13 cellular contexts compared by ENCODE assay signal in the genomic region with DNA sequence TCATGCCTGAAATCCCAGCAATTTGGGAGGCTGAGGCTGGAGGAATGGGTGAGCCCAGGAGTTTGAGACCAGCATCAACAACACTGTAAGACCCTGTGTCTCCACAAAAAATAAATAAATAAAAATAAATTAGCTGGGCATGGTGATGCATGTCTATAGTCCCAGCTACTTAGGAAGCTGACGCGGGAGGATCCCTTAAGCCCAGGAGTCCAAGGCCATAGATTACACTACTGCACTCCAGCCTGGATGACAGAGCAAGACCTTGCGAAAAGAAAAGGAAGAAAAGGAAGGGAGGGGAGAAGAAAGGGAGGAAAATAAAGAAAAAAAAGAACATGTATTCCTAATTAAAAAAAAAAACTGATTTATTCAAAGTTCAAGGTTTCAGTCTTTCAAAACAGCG.
A peak's percentile ranks its signal among the peaks of the same experiment; 100 is the strongest.
DNase-seq lines count a peak whose midpoint lies in the region; TF ChIP-seq lines count a peak whose summit lies in the region.
"Had no signal": no experiment of that assay in that cellular context is flagged by ENCODE, and none has a peak within 500 bp of the region (broad histone marks: within the 10 kb centered on the region; RNA-seq: fewer than 3 reads in every experiment).

No MANE protein-coding gene starts in this region.

- no peak overlapping the region for H3K4me3 ChIP-seq in vagina
- H3K4me3 ChIP-seq: A549 had no signal

- H3K79me1 ChIP-seq in H9 (ENCODE audit: insufficient read depth, low read depth, low read length, poor library complexity, severe bottlenecking) = no peaks in the 10 kb centered on the region

- H3K36me3 Mint-ChIP-seq in H9 (ENCODE audit: insufficient read depth in 1 of 3, low read depth in 3 of 3) (peaks cover 4 to 26% (median 17%) of the 10 kb centered on the region in 3 experiments; a peak in 6 of 7 replicates), nephron progenitor cell (ENCODE audit: low read depth) (peaks cover 61% of the 10 kb centered on the region)

- no peaks in the 10 kb centered on the region for H3K9me3 ChIP-seq in H9 (ENCODE audit: control insufficient read depth, low read depth, low read length)
- no peaks in the 10 kb centered on the region for H3K9me3 ChIP-seq in vagina
- H3K9me3 ChIP-seq: A549, BE2C, Caco-2 had no signal

- no peak overlapping the region for H2BK15ac ChIP-seq in H9 (ENCODE audit: low read depth, low read length)

- peaks cover 0 to 13% of the 10 kb centered on the region in 2 donors for H3K36me3 ChIP-seq in vagina

- no peak overlapping the region for H2BK120ac ChIP-seq in H9 (ENCODE audit: low read depth, low read length, poor library complexity, severe bottlenecking)

- no peak overlapping the region for H2BK20ac ChIP-seq in H9 (ENCODE audit: low read depth, low read length, poor library complexity, severe bottlenecking)

- no peak overlapping the region for H3K18ac ChIP-seq in H9 (ENCODE audit: insufficient read length, low read depth, low read length)

- H4K5ac ChIP-seq in H9 (ENCODE audit: insufficient read length, low read depth, low read length) = no peak overlapping the region

- H3K27me3 Mint-ChIP-seq in H9 (ENCODE audit: low read depth) (no peaks in the 10 kb centered on the region), nephron progenitor cell (ENCODE audit: low read depth, poor library complexity) (no peaks in the 10 kb centered on the region)

- H3T11ph ChIP-seq in H9 (ENCODE audit: low read length) = no peak overlapping the region

- H3K27ac ChIP-seq in H9 (ENCODE audit: insufficient read length, low read depth, low read length) (no peak overlapping the region), vagina (no peak overlapping the region)
- H3K27ac ChIP-seq: A549, C4-2B had no signal

- no peak overlapping the region for H3K23ac ChIP-seq in H9 (ENCODE audit: insufficient read length, low read depth, low read length)

- TF ChIP-seq CTCF in H9 (conservative IDR thresholded peaks at IDR 0.05) (no peak), nephron progenitor cell (IDR thresholded peaks at IDR 0.05) (no peak), vagina (IDR thresholded peaks at IDR 0.05) (no peak)

- WGBS in H9 (ENCODE audit: extremely low coverage, insufficient read length, low lambda C conversion rate) = no CpG with 5 or more reads among the region's 4 CpGs

- H3K4me1 Mint-ChIP-seq in H9 = peaks cover 3 to 6% of the 10 kb centered on the region in 2 experiments; a peak in 2 of 4 replicates
- peaks cover 7% of the 10 kb centered on the region for H3K4me1 Mint-ChIP-seq in nephron progenitor cell

- H4K8ac ChIP-seq in H9 (replicated peaks; ENCODE audit: insufficient read length, low read depth, low read length) = no peak overlapping the region

- H3K4me3 Mint-ChIP-seq in H9 (no peak overlapping the region), nephron progenitor cell (no peak overlapping the region)
- H3K4me3 Mint-ChIP-seq: CD8-positive, alpha-beta memory T cell had no signal

- H3K4me2 ChIP-seq in H9 (ENCODE audit: insufficient read depth, insufficient read length, low read length) = no peak overlapping the region
- H3K4me2 ChIP-seq: A549 had no signal

- intact Hi-C loops in vagina (cut with DNase I) = no loop called here

- H2AFZ ChIP-seq in H9 (ENCODE audit: low read length) = no peak overlapping the region

- H3K23me2 ChIP-seq in H9 (ENCODE audit: insufficient read length, low read depth, low read length, poor library complexity, severe bottlenecking) = no peaks in the 10 kb centered on the region

- no peaks in the 10 kb centered on the region for H4K20me1 ChIP-seq in H9 (ENCODE audit: control insufficient read depth, insufficient read depth, insufficient read length)

- H4K91ac ChIP-seq in H9 (ENCODE audit: insufficient read length, low read depth, low read length) = no peak overlapping the region

- no peak overlapping the region for H3K9ac ChIP-seq in H9 (ENCODE audit: extremely low read depth, insufficient read length, low read length)

- DNase-seq in H9 = no peak
- DNase-seq in amniotic epithelial cell (ENCODE audit: low read depth) = peak; percentile 34
- no peak for DNase-seq in nephron progenitor cell
- DNase-seq in vagina (ENCODE audit: extremely low spot score in 2 of 2) = no peak
- no peak for DNase-seq in activated CD4-positive, alpha-beta T cell treated with anti-CD3 and anti-CD28 coated beads, Interleukin-2, amount 50 U/mL, for 1 hour
- DNase-seq in NCI-H1417 treated with DMSO at 0.1 percent for 48 hours (lab: John Stamatoyannopoulos, UW) = no peak
- DNase-seq: BE2C; Caco-2; CD8-positive, alpha-beta memory T cell; DND-41; GF-D8 had no signal

- no peak overlapping the region for H3K14ac ChIP-seq in H9 (ENCODE audit: insufficient read depth, low read length)

- H3K4me1 ChIP-seq in H9 (ENCODE audit: insufficient read depth, low read length) (no peaks in the 10 kb centered on the region), vagina (peaks cover 18% of the 10 kb centered on the region)
- H3K4me1 ChIP-seq: A549, BE2C, Caco-2 had no signal

- no peak overlapping the region for H2AK5ac ChIP-seq in H9 (ENCODE audit: insufficient read length, low read length)

- H3K9me3 Mint-ChIP-seq in H9 = no peaks in the 10 kb centered on the region
- H3K9me3 Mint-ChIP-seq in nephron progenitor cell = no peaks in the 10 kb centered on the region
- H3K9me3 Mint-ChIP-seq: CD8-positive, alpha-beta memory T cell had no signal

- no peak overlapping the region for H3K4ac ChIP-seq in H9 (ENCODE audit: low read depth, low read length)

- no peaks in the 10 kb centered on the region for H3K79me2 ChIP-seq in H9 (ENCODE audit: insufficient read depth, low read length)

- no peak for TF ChIP-seq POLR2A in vagina (IDR thresholded peaks at IDR 0.05)

- H2BK12ac ChIP-seq in H9 (ENCODE audit: insufficient read length, low read depth, low read length) = no peak overlapping the region

- H3K27me3 ChIP-seq in H9 (ENCODE audit: insufficient read depth, low read length) = no peaks in the 10 kb centered on the region
- H3K27me3 ChIP-seq in vagina = no peaks in the 10 kb centered on the region
- H3K27me3 ChIP-seq: BE2C had no signal

- H2BK5ac ChIP-seq in H9 (ENCODE audit: insufficient read length, low read length) = no peak overlapping the region

- H3K27ac Mint-ChIP-seq in H9 (peak overlapping the region in 2 of 3 experiments; percentile 31 to 57; a peak in 3 of 7 replicates), nephron progenitor cell (peak overlapping the region; percentile 95)

- no peak overlapping the region for H3K56ac ChIP-seq in H9 (ENCODE audit: insufficient read length, low read depth, low read length)
